ENCODE assay signal across 20 cellular contexts in the genomic region with DNA sequence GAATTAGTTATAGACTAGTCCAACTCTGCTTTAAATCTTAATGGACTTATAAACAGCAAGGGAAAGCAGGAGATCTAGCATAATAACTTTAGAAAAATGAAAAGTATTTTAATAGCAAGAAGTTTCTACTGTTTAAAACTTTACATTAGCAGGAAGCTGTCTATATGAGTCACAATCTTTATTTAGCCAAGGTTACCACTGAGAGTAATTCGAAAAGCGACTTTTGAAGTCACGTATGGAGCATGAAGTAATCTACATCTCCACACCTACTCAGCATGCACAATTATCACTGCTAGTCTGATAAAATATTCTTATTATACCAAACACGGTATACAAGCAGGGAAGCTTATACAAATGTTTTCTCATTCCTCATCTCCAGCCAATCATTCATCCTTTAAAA.
"Had no signal": no experiment of that assay in that cellular context is flagged by ENCODE, and none has a peak within 500 bp of the region (broad histone marks: within the 10 kb centered on the region; RNA-seq: fewer than 3 reads in every experiment).

No MANE protein-coding gene starts in this region.

- H3K36me3 ChIP-seq: right lobe of liver, stomach, suprapubic skin, tibial nerve, uterus had no signal

- ATAC-seq: esophagus mucosa; left ventricle myocardium superior; right lobe of liver; stimulated activated memory B cell treated with anti-CD40 and anti-IgM and Interleukin-4, amounts not matched to agents 10 μg/mL and 1 μg/mL and 100 μg/mL, for 72 hours; WTC11 had no signal

- H3K4me1 ChIP-seq: right lobe of liver, suprapubic skin, tibial nerve, uterus had no signal

- H3K9me3 ChIP-seq: right lobe of liver, uterus had no signal

- DNase-seq: activated gamma-delta T cell treated with Interleukin-2 at 50 U/mL for 16 hours; activated T-cell treated with anti-CD3 and anti-CD28 coated beads, Interleukin-2, amount 50 U/mL, for 1 hour; aorta; effector CD8-positive, alpha-beta T cell; glutamatergic neuron; hippocampal formation; left ventricle myocardium superior; nephron progenitor cell; nucleus accumbens; right lobe of liver; small intestine; stimulated activated CD4-positive, alpha-beta T cell treated with anti-CD3 and anti-CD28 coated beads, Interleukin-15, amount 100 ng/mL, for 24 hours; stomach; T-helper 9 cell; uterus had no signal

- H3K4me3 ChIP-seq: right lobe of liver, stomach, suprapubic skin, tibial nerve, uterus had no signal

- H3K27me3 ChIP-seq: right lobe of liver, stomach, suprapubic skin, tibial nerve, uterus had no signal

- H3K27ac ChIP-seq: right lobe of liver, stomach, suprapubic skin, tibial nerve, uterus had no signal
